21 cellular contexts compared by ENCODE assay signal in genomic region chr6:144268821-144269220, GRCh38.
"Had no signal": no experiment of that assay in that cellular context is flagged by ENCODE, and none has a peak within 500 bp of the region (broad histone marks: within the 10 kb centered on the region; RNA-seq: fewer than 3 reads in every experiment).

No MANE protein-coding gene starts in this region.

- H3K4me3 Mint-ChIP-seq: natural killer cell treated with Interleukin-12 subunit alpha and Interleukin-12 subunit beta and Interleukin-15 and Interleukin-18, amount 100 ng/mL, for 72 hours; neural progenitor cell; stimulated activated memory B cell treated with anti-CD40 and anti-IgM and Interleukin-4, amounts not matched to agents 10 μg/mL and 1 μg/mL and 100 μg/mL, for 72 hours; stimulated activated naive CD8-positive, alpha-beta T cell treated with anti-CD3 and anti-CD28 coated beads, Interleukin-15, Interleukin-2, amounts not matched to agents 100 ng/mL and 50 ng/mL, for 24 hours had no signal

- H3K9me3 Mint-ChIP-seq: natural killer cell treated with Interleukin-12 subunit alpha and Interleukin-12 subunit beta and Interleukin-15 and Interleukin-18, amount 100 ng/mL, for 72 hours; stimulated activated memory B cell treated with anti-CD40 and anti-IgM and Interleukin-4, amounts not matched to agents 10 μg/mL and 1 μg/mL and 100 μg/mL, for 72 hours; stimulated activated naive CD8-positive, alpha-beta T cell treated with anti-CD3 and anti-CD28 coated beads, Interleukin-15, Interleukin-2, amounts not matched to agents 100 ng/mL and 50 ng/mL, for 24 hours had no signal

- H3K36me3 Mint-ChIP-seq: natural killer cell treated with Interleukin-12 subunit alpha and Interleukin-12 subunit beta and Interleukin-15 and Interleukin-18, amount 100 ng/mL, for 72 hours; stimulated activated memory B cell treated with anti-CD40 and anti-IgM and Interleukin-4, amounts not matched to agents 10 μg/mL and 1 μg/mL and 100 μg/mL, for 72 hours had no signal

- H3K9me3 ChIP-seq: pancreas, prostate gland, tibial artery, upper lobe of left lung, uterus had no signal

- DNase-seq: dermis blood vessel endothelial cell; glutamatergic neuron; left ventricle myocardium superior; mesenchymal stem cell; midbrain; nucleus accumbens; pancreas; retina; spleen; stimulated activated CD4-positive, alpha-beta T cell treated with anti-CD3 and anti-CD28 coated beads, Interleukin-15, amount 100 ng/mL, for 24 hours; stimulated activated CD4-positive, alpha-beta T cell treated with anti-CD3 and anti-CD28 coated beads, Interleukin-1b, Interleukin-23, amount 100 ng/mL, for 48 hours; stimulated activated CD4-positive, alpha-beta T cell treated with anti-CD3 and anti-CD28 coated beads, Interleukin-4, amount 100 ng/mL, for 24 hours; tibial artery; upper lobe of left lung; uterus had no signal

- H3K27me3 ChIP-seq: neural progenitor cell, pancreas, spleen, tibial artery, upper lobe of left lung, uterus had no signal

- H3K27ac ChIP-seq: neural progenitor cell, pancreas, prostate gland, spleen, tibial artery, upper lobe of left lung, uterus had no signal

- H3K27me3 Mint-ChIP-seq: natural killer cell treated with Interleukin-12 subunit alpha and Interleukin-12 subunit beta and Interleukin-15 and Interleukin-18, amount 100 ng/mL, for 72 hours; stimulated activated memory B cell treated with anti-CD40 and anti-IgM and Interleukin-4, amounts not matched to agents 10 μg/mL and 1 μg/mL and 100 μg/mL, for 72 hours; stimulated activated naive CD8-positive, alpha-beta T cell treated with anti-CD3 and anti-CD28 coated beads, Interleukin-15, Interleukin-2, amounts not matched to agents 100 ng/mL and 50 ng/mL, for 24 hours had no signal

- H3K27ac Mint-ChIP-seq: natural killer cell treated with Interleukin-12 subunit alpha and Interleukin-12 subunit beta and Interleukin-15 and Interleukin-18, amount 100 ng/mL, for 72 hours; neural progenitor cell; stimulated activated memory B cell treated with anti-CD40 and anti-IgM and Interleukin-4, amounts not matched to agents 10 μg/mL and 1 μg/mL and 100 μg/mL, for 72 hours; stimulated activated naive CD8-positive, alpha-beta T cell treated with anti-CD3 and anti-CD28 coated beads, Interleukin-15, Interleukin-2, amounts not matched to agents 100 ng/mL and 50 ng/mL, for 24 hours had no signal

- ATAC-seq: left ventricle myocardium superior; natural killer cell treated with Interleukin-12 subunit alpha and Interleukin-12 subunit beta and Interleukin-15 and Interleukin-18, amount 100 ng/mL, for 72 hours; pancreas; stimulated activated memory B cell treated with anti-CD40 and anti-IgM and Interleukin-4, amounts not matched to agents 10 μg/mL and 1 μg/mL and 100 μg/mL, for 72 hours had no signal

- H3K4me1 ChIP-seq: prostate gland had no signal

- H3K36me3 ChIP-seq: neural progenitor cell, pancreas, prostate gland, spleen, tibial artery, upper lobe of left lung, uterus had no signal

- H3K4me3 ChIP-seq: lung, neural progenitor cell, pancreas, prostate gland, spleen, tibial artery, upper lobe of left lung, uterus had no signal
